In the genomic region with DNA sequence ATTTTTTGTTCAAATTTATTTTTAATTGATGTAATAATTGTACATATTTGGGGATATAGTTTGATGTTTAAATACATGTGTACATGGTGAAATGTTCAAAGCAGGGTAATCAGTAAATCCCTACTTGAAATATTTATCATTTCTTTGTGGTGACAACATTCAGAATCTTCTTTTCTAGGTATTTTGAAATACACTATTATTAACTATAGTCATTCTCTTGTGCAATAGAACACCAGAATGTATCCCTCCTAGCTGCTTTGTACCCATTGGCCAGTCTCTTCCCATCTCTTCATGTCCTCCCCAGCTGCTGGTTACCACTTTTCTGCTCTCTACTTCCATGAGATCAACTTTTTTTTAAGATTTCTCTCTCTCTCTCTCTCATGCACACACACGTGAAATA, we compare ENCODE assay signal across 1 cellular context.
TF ChIP-seq lines count a peak whose summit lies in the region.

No MANE protein-coding gene starts in this region.

TF ChIP-seq in HepG2, 621 proteins besides CTCF, POLR2A, EP300 and RAD21 (continued from another document):
- TF ChIP-seq, protein P1, sequence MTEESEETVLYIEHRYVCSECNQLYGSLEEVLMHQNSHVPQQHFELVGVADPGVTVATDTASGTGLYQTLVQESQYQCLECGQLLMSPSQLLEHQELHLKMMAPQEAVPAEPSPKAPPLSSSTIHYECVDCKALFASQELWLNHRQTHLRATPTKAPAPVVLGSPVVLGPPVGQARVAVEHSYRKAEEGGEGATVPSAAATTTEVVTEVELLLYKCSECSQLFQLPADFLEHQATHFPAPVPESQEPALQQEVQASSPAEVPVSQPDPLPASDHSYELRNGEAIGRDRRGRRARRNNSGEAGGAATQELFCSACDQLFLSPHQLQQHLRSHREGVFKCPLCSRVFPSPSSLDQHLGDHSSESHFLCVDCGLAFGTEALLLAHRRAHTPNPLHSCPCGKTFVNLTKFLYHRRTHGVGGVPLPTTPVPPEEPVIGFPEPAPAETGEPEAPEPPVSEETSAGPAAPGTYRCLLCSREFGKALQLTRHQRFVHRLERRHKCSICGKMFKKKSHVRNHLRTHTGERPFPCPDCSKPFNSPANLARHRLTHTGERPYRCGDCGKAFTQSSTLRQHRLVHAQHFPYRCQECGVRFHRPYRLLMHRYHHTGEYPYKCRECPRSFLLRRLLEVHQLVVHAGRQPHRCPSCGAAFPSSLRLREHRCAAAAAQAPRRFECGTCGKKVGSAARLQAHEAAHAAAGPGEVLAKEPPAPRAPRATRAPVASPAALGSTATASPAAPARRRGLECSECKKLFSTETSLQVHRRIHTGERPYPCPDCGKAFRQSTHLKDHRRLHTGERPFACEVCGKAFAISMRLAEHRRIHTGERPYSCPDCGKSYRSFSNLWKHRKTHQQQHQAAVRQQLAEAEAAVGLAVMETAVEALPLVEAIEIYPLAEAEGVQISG (CRISPR knock-in tag; IDR thresholded peaks at IDR 0.05), result no peak
- TF ChIP-seq FOXK2 (IDR thresholded peaks at IDR 0.05) (no peak), NFYC (CRISPR knock-in tag; IDR thresholded peaks at IDR 0.05) (no peak), ZFP41 (CRISPR knock-in tag; IDR thresholded peaks at IDR 0.05; ENCODE audit: borderline replicate concordance) (no peak), JARID2 (CRISPR knock-in tag; IDR thresholded peaks at IDR 0.05; ENCODE audit: insufficient replicate concordance) (no peak)
- TF ChIP-seq, protein P2, sequence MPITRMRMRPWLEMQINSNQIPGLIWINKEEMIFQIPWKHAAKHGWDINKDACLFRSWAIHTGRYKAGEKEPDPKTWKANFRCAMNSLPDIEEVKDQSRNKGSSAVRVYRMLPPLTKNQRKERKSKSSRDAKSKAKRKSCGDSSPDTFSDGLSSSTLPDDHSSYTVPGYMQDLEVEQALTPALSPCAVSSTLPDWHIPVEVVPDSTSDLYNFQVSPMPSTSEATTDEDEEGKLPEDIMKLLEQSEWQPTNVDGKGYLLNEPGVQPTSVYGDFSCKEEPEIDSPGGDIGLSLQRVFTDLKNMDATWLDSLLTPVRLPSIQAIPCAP (CRISPR knock-in tag; IDR thresholded peaks at IDR 0.05; ENCODE audit: low read depth), result no peak
